Comparison of ENCODE assay signal across 15 cellular contexts in the genomic region with DNA sequence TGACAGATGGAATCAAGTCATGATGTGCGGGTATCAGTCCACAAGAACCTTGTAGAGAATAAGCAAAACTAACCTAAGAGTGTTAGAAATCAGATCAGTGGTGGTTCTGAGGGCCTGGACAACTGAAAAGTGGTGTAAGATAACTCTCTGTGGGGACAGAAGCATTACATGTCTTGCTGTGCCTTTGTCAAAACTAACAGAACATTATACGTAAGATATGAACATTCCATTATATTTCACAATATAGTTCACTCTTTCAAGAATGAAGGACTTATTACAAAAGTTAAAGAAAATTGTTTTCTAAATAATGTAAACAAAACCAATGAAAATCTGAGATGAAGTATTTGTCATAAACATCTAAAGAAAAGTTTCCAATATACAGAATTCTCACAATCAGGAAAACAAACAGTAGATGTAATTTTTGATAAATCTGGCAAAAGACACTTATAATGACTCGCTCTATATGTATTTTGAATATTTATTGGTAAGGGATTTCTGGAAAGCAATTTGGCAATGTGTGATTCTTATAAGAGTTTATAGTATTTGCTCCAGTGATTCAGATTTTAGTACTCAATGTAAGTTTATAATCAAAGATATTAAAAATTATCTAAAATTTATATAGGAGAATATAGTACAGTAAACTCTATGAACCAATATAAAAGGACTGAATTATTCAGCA.
"Had no signal": no experiment of that assay in that cellular context is flagged by ENCODE, and none has a peak within 500 bp of the region (broad histone marks: within the 10 kb centered on the region; RNA-seq: fewer than 3 reads in every experiment).

No MANE protein-coding gene starts in this region.

- H3K36me3 ChIP-seq: WERI-Rb-1 had no signal

- H3K27ac ChIP-seq: WERI-Rb-1 had no signal

- H3K4me3 ChIP-seq: mucosa of descending colon had no signal

- H3K9me3 ChIP-seq: mucosa of descending colon had no signal

- DNase-seq: activated CD4-positive, alpha-beta T cell treated with anti-CD3 and anti-CD28 coated beads for 48 hours; activated CD8-positive, alpha-beta memory T cell treated with anti-CD3 and anti-CD28 coated beads, Interleukin-2, amount 50 U/mL, for 48 hours; activated CD8-positive, alpha-beta T cell treated with anti-CD3 and anti-CD28 coated beads, Interleukin-2, amount 10 ng/mL, durations not matched to agents 7 days and 5 days; central memory CD4-positive, alpha-beta T cell; dermis blood vessel endothelial cell; endodermal cell; hippocampal formation; mucosa of descending colon; natural killer cell; right cardiac atrium; stimulated activated CD4-positive, alpha-beta T cell treated with anti-CD3 and anti-CD28 coated beads, Interleukin-2, amount 100 ng/mL, for 24 hours; stimulated activated naive B cell treated with anti-CD40 and anti-IgM and Interleukin-4, amounts not matched to agents 10 μg/mL and 1 μg/mL and 100 μg/mL, for 72 hours; T1000; trophoblast cell; WERI-Rb-1 had no signal
